Comparison of ENCODE assay signal across 18 cellular contexts in genomic region chr13:99590519-99591011, GRCh38. TPM values are rescaled to one million over a fixed set of nuclear protein-coding genes. Genes with fewer than 3 reads are reported as not detected.
DNase-seq lines count a peak whose midpoint lies in the region; ATAC-seq, FAIRE-seq and TF ChIP-seq lines count a peak whose summit lies in the region.
"Had no signal": no experiment of that assay in that cellular context is flagged by ENCODE, and none has a peak within 500 bp of the region (broad histone marks: within the 10 kb centered on the region; RNA-seq: fewer than 3 reads in every experiment).

No MANE protein-coding gene starts in this region.

- no peak overlapping the region for H2AFZ ChIP-seq in endothelial cell of umbilical vein (ENCODE audit: low read depth, low read length)
- no peak overlapping the region for H2AFZ ChIP-seq in Karpas-422 (ENCODE audit: low read length)

- CTCF ChIA-PET in endothelial cell of umbilical vein (lab: Charles Lee) = interaction anchor here (0.6 to 2.0 kb wide), 7 partner anchors 9 to 573 kb away, joined by 3 to 10 read pairs (median 4); partner anchors contain the start of gene CLYBL

- TF ChIP-seq CTCF in endothelial cell of umbilical vein (IDR thresholded peaks at IDR 0.05; ENCODE audit: extremely low read depth in 1 of 2, insufficient read depth in 1 of 2, low read depth in 1 of 2, low read length in 2 of 2) = no peak

- no peaks in the 10 kb centered on the region for H4K20me1 ChIP-seq in endothelial cell of umbilical vein (replicated peaks; ENCODE audit: control insufficient read depth, extremely low read depth, insufficient read depth, low read length)
- H4K20me1 ChIP-seq in Karpas-422 (ENCODE audit: insufficient read depth, low read depth, low read length) = no peaks in the 10 kb centered on the region

- peak overlapping the region; percentile 60 for H3K4me2 ChIP-seq in endothelial cell of umbilical vein (ENCODE audit: insufficient read depth, low read length)
- H3K4me2 ChIP-seq in Karpas-422 (ENCODE audit: low read depth, low read length, poor library complexity, severe bottlenecking) = no peak overlapping the region

- dilution Hi-C loops in endothelial cell of umbilical vein (cut with MboI; ENCODE audit: extremely low pct_ligation_motif_present, low sequenced_read_pairs) = no loop called here

- no peaks in the 10 kb centered on the region for H3K9me2 ChIP-seq in Karpas-422 (replicated peaks; ENCODE audit: insufficient read depth, low read length)

- H3K4me1 ChIP-seq in endothelial cell of umbilical vein (ENCODE audit: control insufficient read depth, extremely low read depth, insufficient read depth, low read length) = peaks cover 13% of the 10 kb centered on the region
- no peaks in the 10 kb centered on the region for H3K4me1 ChIP-seq in Karpas-422 (ENCODE audit: low read length)

- H3K27me3 ChIP-seq in endothelial cell of umbilical vein (ENCODE audit: control insufficient read depth in 2 of 2, insufficient read depth in 2 of 2, low read length in 2 of 2) (peaks cover 0 to 8% of the 10 kb centered on the region in 2 experiments), Karpas-422 (ENCODE audit: low read length) (no peaks in the 10 kb centered on the region)

- H3K9ac ChIP-seq in endothelial cell of umbilical vein (replicated peaks; ENCODE audit: extremely low read depth, insufficient read depth, low read length) = no peak overlapping the region
- H3K9ac ChIP-seq in Karpas-422 (ENCODE audit: low read length) = no peak overlapping the region

- BruUV-seq in endothelial cell of umbilical vein (replicated peaks; lab: Mats Ljungman, UMichigan) = no TSS peak

- no peaks in the 10 kb centered on the region for H3K9me1 ChIP-seq in endothelial cell of umbilical vein (replicated peaks; ENCODE audit: control insufficient read depth, extremely low read depth, insufficient read depth, low read length)

- H3K36me3 ChIP-seq in endothelial cell of umbilical vein (ENCODE audit: control insufficient read depth in 2 of 2, extremely low read depth in 1 of 2, insufficient read depth in 2 of 2, low read length in 2 of 2) (no peaks in the 10 kb centered on the region), Karpas-422 (ENCODE audit: insufficient read depth, low read length) (no peaks in the 10 kb centered on the region)

- H3K9me3 ChIP-seq in endothelial cell of umbilical vein (replicated peaks; ENCODE audit: control insufficient read depth, insufficient read depth, low read length) (no peaks in the 10 kb centered on the region), Karpas-422 (ENCODE audit: low read length) (no peaks in the 10 kb centered on the region)
- H3K9me3 ChIP-seq: psoas muscle had no signal

- ATAC-seq in GM19023 (IDR thresholded peaks at IDR 0.05; ENCODE audit: unreplicated experiment) (no peak), HG03571 (IDR thresholded peaks at IDR 0.05; ENCODE audit: unreplicated experiment) (no peak), HG03097 (IDR thresholded peaks at IDR 0.05; ENCODE audit: low FRiP score, unreplicated experiment) (no peak)
- ATAC-seq: esophagus mucosa, PC-3, psoas muscle, T-cell had no signal

- DNase-seq in COLO829 (ENCODE audit: low spot score) (peak; percentile 23), OCI-M1 (lab: John Stamatoyannopoulos, UW) (peak; percentile 9), endothelial cell of umbilical vein (ENCODE audit: low read depth, low spot score) (peak; percentile 80), pulmonary artery endothelial cell (ENCODE audit: low read depth, low spot score) (peak; percentile 10), Karpas-422 (no peak)
- DNase-seq: activated CD4-positive, alpha-beta T cell treated with anti-CD3 and anti-CD28 coated beads for 4 hours; CD8-positive, alpha-beta memory T cell; H9; NCI-H1092 treated with DMSO at 0.1 percent for 48 hours; NCI-H2227 treated with DMSO at 0.1 percent for 48 hours; PC-3; psoas muscle; T-cell had no signal

- H3K79me2 ChIP-seq in endothelial cell of umbilical vein (ENCODE audit: control insufficient read depth, insufficient read depth, low read length) (no peaks in the 10 kb centered on the region), Karpas-422 (ENCODE audit: low read length) (no peaks in the 10 kb centered on the region)

- H3K27ac ChIP-seq in endothelial cell of umbilical vein (ENCODE audit: insufficient read depth, low read depth, low read length) (no peak overlapping the region), Karpas-422 (ENCODE audit: low read length) (no peak overlapping the region)
- H3K27ac ChIP-seq: psoas muscle had no signal

- no peak for TF ChIP-seq POLR2A in endothelial cell of umbilical vein (IDR thresholded peaks at IDR 0.05; ENCODE audit: low read depth, low read length)

- H3K4me3 ChIP-seq in endothelial cell of umbilical vein (replicated peaks in 1 of 3; ENCODE audit: insufficient read depth in 1 of 3, low read depth in 1 of 3, low read length in 3 of 3) (no peak overlapping the region), Karpas-422 (ENCODE audit: low read length) (no peak overlapping the region)
- H3K4me3 ChIP-seq: psoas muscle had no signal

- intact Hi-C loops in endothelial cell of umbilical vein (cut with micrococcal nuclease) = loop anchor here (1.0 kb wide), 1 partner anchor 16 kb away; the partner anchor contains the start of gene CLYBL

- POLR2A ChIA-PET in endothelial cell of umbilical vein (lab: Charles Lee) = no interaction called here

- FAIRE-seq in endothelial cell of umbilical vein (lab: Jason Lieb, UNC) = peak; percentile 84
- FAIRE-seq: G401.6 had no signal

TF ChIP-seq in endothelial cell of umbilical vein, 7 proteins besides CTCF, POLR2A, EP300 and RAD21:
- TF ChIP-seq FOS (IDR thresholded peaks at IDR 0.05; ENCODE audit: borderline replicate concordance, insufficient read depth, low read length) = no peak
- no peak for TF ChIP-seq MYC (IDR thresholded peaks at IDR 0.05; ENCODE audit: low read depth, low read length)
- no peak for TF ChIP-seq POLR2AphosphoS5 (IDR thresholded peaks at IDR 0.05; ENCODE audit: insufficient read depth, low read depth, low read length)
- no peak for TF ChIP-seq JUN (IDR thresholded peaks at IDR 0.05; ENCODE audit: borderline replicate concordance, insufficient read depth, insufficient read length, low read depth)
- TF ChIP-seq MAX (IDR thresholded peaks at IDR 0.05; ENCODE audit: insufficient read depth, insufficient read length) = no peak
- no peak for TF ChIP-seq GATA2 (IDR thresholded peaks at IDR 0.05; ENCODE audit: insufficient read depth, insufficient read length, low read depth, low read length)
- no peak for TF ChIP-seq EZH2 (IDR thresholded peaks at IDR 0.05; ENCODE audit: borderline replicate concordance, low read depth, low read length, severe bottlenecking)
TF ChIP-seq in endothelial cell of umbilical vein: peak in this region for 0.

RNA-seq across cellular contexts. Expression of gene CLYBL, which starts 15.9 kb away (rescaled TPM):
- total RNA-seq in endothelial cell of umbilical vein (1.6 and 1.8 TPM in 2 replicates), pulmonary artery endothelial cell (0.46 and 0.92 TPM in 2 replicates)
- 0.70 and 0.73 TPM in 2 replicates for polyA plus RNA-seq in endothelial cell of umbilical vein
- polyA plus RNA-seq in endothelial cell of umbilical vein (2011; cell fraction: cytosol; rRNA removed) = 0.65 and 0.89 TPM in 2 replicates
- 1.1 and 1.2 TPM in 2 replicates for polyA plus RNA-seq in endothelial cell of umbilical vein (2011; cell fraction: nucleus; rRNA removed)
- 1.3 and 1.9 TPM in 2 replicates for polyA plus RNA-seq in endothelial cell of umbilical vein (2012)
- polyA minus RNA-seq in endothelial cell of umbilical vein = 1.5 TPM in 1 of 2 replicates, not detected in the other
- polyA minus RNA-seq in endothelial cell of umbilical vein (2011; cell fraction: cytosol; rRNA and poly(A)+ RNA removed) = 0.82 TPM
- polyA minus RNA-seq in endothelial cell of umbilical vein (2011; cell fraction: nucleus; rRNA and poly(A)+ RNA removed) = 0.10 and 0.38 TPM in 2 replicates
- 2.8 and 7.3 TPM in 2 replicates for total RNA-seq in Karpas-422 (2014; rRNA removed; shearing (Covaris generic); ENCODE audit: low replicate concordance)
- total RNA-seq: PC-3 had no signal
